10 cellular contexts compared by ENCODE assay signal in genomic region chr2:68824831-68825230, GRCh38. TPM values are rescaled to one million over a fixed set of nuclear protein-coding genes. Genes with fewer than 3 reads are reported as not detected.
DNase-seq lines count a peak whose midpoint lies in the region; ATAC-seq and TF ChIP-seq lines count a peak whose summit lies in the region.
"Had no signal": no experiment of that assay in that cellular context is flagged by ENCODE, and none has a peak within 500 bp of the region (broad histone marks: within the 10 kb centered on the region; RNA-seq: fewer than 3 reads in every experiment).

No MANE protein-coding gene starts in this region.

- H3K9me3 ChIP-seq in CD8-positive, alpha-beta T cell (ENCODE audit: low read length) = no peaks in the 10 kb centered on the region
- no peaks in the 10 kb centered on the region for H3K9me3 ChIP-seq in mammary epithelial cell (replicated peaks; ENCODE audit: insufficient read depth, low read length)

- H3K27ac ChIP-seq in CD8-positive, alpha-beta T cell (ENCODE audit: low read depth, low read length) = no peak overlapping the region
- H3K27ac ChIP-seq in mammary epithelial cell (ENCODE audit: insufficient read depth, low read depth, low read length) = no peak overlapping the region

- no peaks in the 10 kb centered on the region for H3K27me3 ChIP-seq in CD8-positive, alpha-beta T cell (ENCODE audit: insufficient read depth, low read length)
- no peaks in the 10 kb centered on the region for H3K27me3 ChIP-seq in mammary epithelial cell (ENCODE audit: insufficient read depth, low read length)

- BruUV-seq in mammary epithelial cell (replicated peaks; lab: Mats Ljungman, UMichigan) = no TSS peak

- no peak overlapping the region for H3K4me3 ChIP-seq in CD8-positive, alpha-beta T cell (ENCODE audit: low read depth, low read length)
- H3K4me3 ChIP-seq in mammary epithelial cell (replicated peaks in 1 of 3; ENCODE audit: insufficient read depth in 1 of 3, low read depth in 2 of 3, low read length in 3 of 3) = no peak overlapping the region

- peaks cover 80% of the 10 kb centered on the region for H3K36me3 Mint-ChIP-seq in CD8-positive, alpha-beta T cell
- peaks cover 8% of the 10 kb centered on the region for H3K36me3 Mint-ChIP-seq in IgD-negative memory B cell
- H3K36me3 Mint-ChIP-seq in naive thymus-derived CD8-positive, alpha-beta T cell = peaks cover 7 to 78% (median 20%) of the 10 kb centered on the region in 3 donors

- peaks cover 51% of the 10 kb centered on the region for H3K36me3 ChIP-seq in CD8-positive, alpha-beta T cell (ENCODE audit: insufficient read depth, low read length)
- H3K36me3 ChIP-seq in mammary epithelial cell (ENCODE audit: insufficient read depth, low read length) = peaks cover 40% of the 10 kb centered on the region

- CTCF ChIA-PET in CD8-positive, alpha-beta T cell (lab: Charles Lee) = interaction anchor here (0.6 to 2.3 kb wide), 2 partner anchors 83 to 86 kb away, joined by 3 to 8 read pairs; no protein-coding TSS in a partner anchor
- CTCF ChIA-PET in mammary epithelial cell (lab: Charles Lee; ENCODE audit: low non-redundant PET) = no interaction called here

- ATAC-seq in CD8-positive, alpha-beta T cell = no peak
- no peak for ATAC-seq in naive thymus-derived CD8-positive, alpha-beta T cell
- ATAC-seq in HG02610 (IDR thresholded peaks at IDR 0.05; ENCODE audit: unreplicated experiment) = no peak

- no peak overlapping the region for H3K4me3 Mint-ChIP-seq in CD8-positive, alpha-beta T cell
- no peak overlapping the region for H3K4me3 Mint-ChIP-seq in IgD-negative memory B cell
- no peak overlapping the region for H3K4me3 Mint-ChIP-seq in naive thymus-derived CD8-positive, alpha-beta T cell

- H3K27ac Mint-ChIP-seq in CD8-positive, alpha-beta T cell = peak overlapping the region; percentile 92
- peak overlapping the region; percentile 42 to 95 (median 46) for H3K27ac Mint-ChIP-seq in IgD-negative memory B cell
- peak overlapping the region; percentile 24 to 96 (median 85) for H3K27ac Mint-ChIP-seq in naive thymus-derived CD8-positive, alpha-beta T cell

- POLR2A ChIA-PET in CD8-positive, alpha-beta T cell (lab: Charles Lee) = interaction anchor here (0.6 to 0.9 kb wide), 2 partner anchors 64 to 74 kb away, joined by 3 read pairs; no protein-coding TSS in a partner anchor
- POLR2A ChIA-PET in naive thymus-derived CD8-positive, alpha-beta T cell (lab: Charles Lee) = interaction anchor here (1.6 kb wide), 1 partner anchor 9 kb away, joined by 3 read pairs; no protein-coding TSS in a partner anchor

- no peak overlapping the region for H3K4me2 ChIP-seq in mammary epithelial cell (ENCODE audit: insufficient read depth, low read depth, low read length)

- peaks cover 3% of the 10 kb centered on the region for H3K79me2 ChIP-seq in mammary epithelial cell (ENCODE audit: insufficient read depth, low read length)

- H3K4me1 Mint-ChIP-seq in CD8-positive, alpha-beta T cell (ENCODE audit: low read depth) = peaks cover 40% of the 10 kb centered on the region
- H3K4me1 Mint-ChIP-seq in IgD-negative memory B cell = peaks cover 24 to 38% (median 31%) of the 10 kb centered on the region in 3 donors
- peaks cover 25 to 67% (median 34%) of the 10 kb centered on the region in 4 donors for H3K4me1 Mint-ChIP-seq in naive thymus-derived CD8-positive, alpha-beta T cell

- in situ Hi-C loops in mammary epithelial cell (cut with MboI; ENCODE audit: low sequenced_read_pairs in 2 of 2) = no loop called here

- dilution Hi-C loops in mammary epithelial cell (cut with HindIII; ENCODE audit: low sequenced_read_pairs) = loop anchor here (5.0 kb wide), 1 partner anchor 87 kb away; no protein-coding TSS in a partner anchor

- H3K9me3 Mint-ChIP-seq in CD8-positive, alpha-beta T cell = no peaks in the 10 kb centered on the region
- no peaks in the 10 kb centered on the region for H3K9me3 Mint-ChIP-seq in IgD-negative memory B cell
- H3K9me3 Mint-ChIP-seq in naive thymus-derived CD8-positive, alpha-beta T cell = no peaks in the 10 kb centered on the region

- WGBS in mammary epithelial cell (ENCODE audit: low coverage, missing lambda C conversion rate) = 19% methylated on average over 2 of the region's 2 CpGs

- H3K9ac ChIP-seq in mammary epithelial cell (ENCODE audit: insufficient read depth, low read length) = no peak overlapping the region

- no peak overlapping the region for H2AFZ ChIP-seq in mammary epithelial cell (ENCODE audit: low read depth, low read length)

- intact Hi-C loops in CD8-positive, alpha-beta T cell (cut with DNase I, micrococcal nuclease) = no loop called here
- intact Hi-C loops in mammary epithelial cell (cut with micrococcal nuclease) = loop anchor here (2.0 to 10.0 kb wide), 3 partner anchors 16 to 360 kb away; partner anchors contain the start of genes APLF and FBXO48

- no peak for DNase-seq in CD8-positive, alpha-beta T cell
- peak; percentile 63 for DNase-seq in mammary epithelial cell
- DNase-seq in naive thymus-derived CD8-positive, alpha-beta T cell = no peak
- DNase-seq in KG1 (lab: John Stamatoyannopoulos, UW) = no peak
- no peak for DNase-seq in SW 1271 (lab: John Stamatoyannopoulos, UW)
- DNase-seq: DMS79 treated with DMSO at 0.1 percent for 48 hours, NCI-H1930 had no signal

- no peaks in the 10 kb centered on the region for H4K20me1 ChIP-seq in mammary epithelial cell (ENCODE audit: insufficient read depth, low read length)

- peaks cover 19% of the 10 kb centered on the region for H3K4me1 ChIP-seq in CD8-positive, alpha-beta T cell (ENCODE audit: insufficient read depth, low read length)
- H3K4me1 ChIP-seq in mammary epithelial cell (ENCODE audit: insufficient read depth, low read length) = peaks cover 18% of the 10 kb centered on the region

- no peak for TF ChIP-seq CTCF in CD8-positive, alpha-beta T cell (IDR thresholded peaks at IDR 0.05)
- TF ChIP-seq CTCF in mammary epithelial cell (conservative IDR thresholded peaks at IDR 0.05 in 1 of 2, IDR thresholded peaks at IDR 0.05 in 1 of 2; ENCODE audit: extremely low read depth in 1 of 2, insufficient read depth in 1 of 2, low read depth in 1 of 2, low read length in 2 of 2) = no peak

- H3K27me3 Mint-ChIP-seq in CD8-positive, alpha-beta T cell (ENCODE audit: low read depth) = no peaks in the 10 kb centered on the region
- no peaks in the 10 kb centered on the region for H3K27me3 Mint-ChIP-seq in IgD-negative memory B cell
- H3K27me3 Mint-ChIP-seq in naive thymus-derived CD8-positive, alpha-beta T cell = no peaks in the 10 kb centered on the region

RNA-seq across cellular contexts. Expression of gene BMP10, which starts 46.4 kb away (rescaled TPM):
- not detected for total RNA-seq in CD8-positive, alpha-beta T cell
- polyA plus RNA-seq in IgD-negative memory B cell (not detected), mammary epithelial cell (not detected)
- total RNA-seq in mammary epithelial cell = under 1 TPM in 1 of 2 donors, not detected in 1; under 0.01 TPM
- polyA minus RNA-seq in mammary epithelial cell = not detected
- total RNA-seq in naive thymus-derived CD8-positive, alpha-beta T cell = not detected
- polyA plus RNA-seq in naive thymus-derived CD8-positive, alpha-beta T cell = not detected
- total RNA-seq: OCI-LY7 had no signal
